In genomic region chr15:85624241-85624855, GRCh38 we compare ENCODE assay signal across 10 cellular contexts.
DNase-seq lines count a peak whose midpoint lies in the region; ATAC-seq and TF ChIP-seq lines count a peak whose summit lies in the region.
"Had no signal": no experiment of that assay in that cellular context is flagged by ENCODE, and none has a peak within 500 bp of the region (broad histone marks: within the 10 kb centered on the region; RNA-seq: fewer than 3 reads in every experiment).

No MANE protein-coding gene starts in this region.

- intact Hi-C loops in adrenal gland (cut with DNase I): no loop called here

- TF ChIP-seq POLR2A in adrenal gland (IDR thresholded peaks at IDR 0.05): no peak
- no peak for TF ChIP-seq POLR2A in upper lobe of left lung (IDR thresholded peaks at IDR 0.05)
- no peak for TF ChIP-seq POLR2A in GM18505 (IDR thresholded peaks at IDR 0.05; ENCODE audit: borderline replicate concordance, extremely low read depth, insufficient read depth, insufficient read length)

- H3K9me3 ChIP-seq in adrenal gland (replicated peaks in 1 of 3) (no peaks in the 10 kb centered on the region), lung (ENCODE audit: control insufficient read depth in 2 of 2, insufficient read depth in 1 of 2, low read length in 1 of 2) (no peaks in the 10 kb centered on the region), upper lobe of left lung (no peaks in the 10 kb centered on the region)

- DNase-seq in activated T-cell treated with anti-CD3 and anti-CD28 coated beads, Interleukin-2, amount 50 U/mL, for 24 hours: no peak
- no peak for DNase-seq in activated T-cell treated with anti-CD3 and anti-CD28 coated beads, Interleukin-2, amount 50 U/mL, for 48 hours
- DNase-seq in adrenal gland (no peak), lung (ENCODE audit: low spot score) (no peak), upper lobe of left lung (no peak)
- DNase-seq: NCI-H1048 had no signal

- H3K27me3 ChIP-seq in adrenal gland (no peaks in the 10 kb centered on the region), lung (ENCODE audit: control insufficient read depth, insufficient read depth) (no peaks in the 10 kb centered on the region), upper lobe of left lung (no peaks in the 10 kb centered on the region)

- H3K4me1 Mint-ChIP-seq in activated T-cell treated with anti-CD3 and anti-CD28 coated beads, Interleukin-2, amount 50 U/mL, for 24 hours (ENCODE audit: low read depth): peaks cover 74% of the 10 kb centered on the region

- no peaks in the 10 kb centered on the region for H3K36me3 ChIP-seq in adrenal gland (replicated peaks in 1 of 2)
- H3K36me3 ChIP-seq in lung (ENCODE audit: control insufficient read depth in 2 of 2, insufficient read depth in 2 of 2, low read length in 2 of 2): peaks cover 0 to 10% of the 10 kb centered on the region in 2 donors
- peaks cover 0 to 11% (median 6%) of the 10 kb centered on the region in 4 donors for H3K36me3 ChIP-seq in upper lobe of left lung

- peaks cover 27 to 67% of the 10 kb centered on the region in 2 donors for H3K4me1 ChIP-seq in adrenal gland (replicated peaks in 1 of 2)
- H3K4me1 ChIP-seq in lung (ENCODE audit: control insufficient read depth in 2 of 2, insufficient read depth in 2 of 2, low read length in 2 of 2): peaks cover 8 to 66% of the 10 kb centered on the region in 2 donors
- H3K4me1 ChIP-seq in upper lobe of left lung: peaks cover 57 to 92% (median 74%) of the 10 kb centered on the region in 4 donors

- no peaks in the 10 kb centered on the region for H3K9me3 Mint-ChIP-seq in activated T-cell treated with anti-CD3 and anti-CD28 coated beads, Interleukin-2, amount 50 U/mL, for 24 hours

- H3K27ac Mint-ChIP-seq in activated T-cell treated with anti-CD3 and anti-CD28 coated beads, Interleukin-2, amount 50 U/mL, for 24 hours: peak overlapping the region; percentile 66

- peak overlapping the region in 3 of 5 donors; percentile 6 to 28 (median 17) for H3K27ac ChIP-seq in adrenal gland
- H3K27ac ChIP-seq in lung (ENCODE audit: low read depth in 1 of 2, low read length in 1 of 2): peak overlapping the region; percentile 60 to 78
- H3K27ac ChIP-seq in upper lobe of left lung: peak overlapping the region; percentile 60 to 85 (median 70)
- H3K27ac ChIP-seq: C4-2B had no signal

- peak overlapping the region; percentile 16 for H3K4me3 Mint-ChIP-seq in activated T-cell treated with anti-CD3 and anti-CD28 coated beads, Interleukin-2, amount 50 U/mL, for 24 hours

- no peak for TF ChIP-seq CTCF in adrenal gland (IDR thresholded peaks at IDR 0.05)
- TF ChIP-seq CTCF in lung (IDR thresholded peaks at IDR 0.05; ENCODE audit: control extremely low read depth, extremely low read depth): no peak
- TF ChIP-seq CTCF in upper lobe of left lung (IDR thresholded peaks at IDR 0.05): no peak

- ATAC-seq in lung (ENCODE audit: insufficient read depth, low FRiP score) (no peak), upper lobe of left lung (ENCODE audit: low FRiP score in 2 of 2) (peak; percentile 52 to 63), GM19463 (IDR thresholded peaks at IDR 0.05; ENCODE audit: unreplicated experiment) (no peak), GM18505 (IDR thresholded peaks at IDR 0.05; ENCODE audit: unreplicated experiment) (no peak), GM21360 (IDR thresholded peaks at IDR 0.05; ENCODE audit: unreplicated experiment) (no peak)

- no peaks in the 10 kb centered on the region for H3K27me3 Mint-ChIP-seq in activated T-cell treated with anti-CD3 and anti-CD28 coated beads, Interleukin-2, amount 50 U/mL, for 24 hours

- 46 to 61% (median 54%) methylated on average over 7 of the region's 7 CpGs for WGBS in adrenal gland, 4 donors
- WGBS in lung, 2 donors: 11 to 22% methylated on average over 7 of the region's 7 CpGs
- 15 to 23% methylated on average over 7 of the region's 7 CpGs for WGBS in upper lobe of left lung, 2 donors

- peak in 2 of 4 donors; percentile 19 to 31 for TF ChIP-seq EP300 in upper lobe of left lung (IDR thresholded peaks at IDR 0.05)

- H3K4me3 ChIP-seq in adrenal gland: no peak overlapping the region
- H3K4me3 ChIP-seq in lung: no peak overlapping the region
- peak overlapping the region in 1 of 4 donors; percentile 50 for H3K4me3 ChIP-seq in upper lobe of left lung

- H3K36me3 Mint-ChIP-seq in activated T-cell treated with anti-CD3 and anti-CD28 coated beads, Interleukin-2, amount 50 U/mL, for 24 hours (ENCODE audit: low read depth): peaks cover 38% of the 10 kb centered on the region

Comparison
In these comparisons a context has a peak if more than half of its experiments do, and no peak if none do; other contexts are left out.
1. H3K27ac ChIP-seq: peak in every context shown above with its lines; median percentile 70 in upper lobe of left lung; 69 in lung; 17 in adrenal gland.
2. ATAC-seq: peak in upper lobe of left lung (2 of 2); none in lung (single experiment), GM19463 (single experiment), GM18505 (single experiment) and GM21360 (single experiment).